Comparison of ENCODE assay signal across 18 cellular contexts in genomic region chr11:18014876-18015275, GRCh38. TPM values are rescaled to one million over a fixed set of nuclear protein-coding genes. Genes with fewer than 3 reads are reported as not detected.
DNase-seq lines count a peak whose midpoint lies in the region; ATAC-seq and TF ChIP-seq lines count a peak whose summit lies in the region.
"Had no signal": no experiment of that assay in that cellular context is flagged by ENCODE, and none has a peak within 500 bp of the region (broad histone marks: within the 10 kb centered on the region; RNA-seq: fewer than 3 reads in every experiment).

No MANE protein-coding gene starts in this region.

- no peak for ATAC-seq in activated CD8-positive, alpha-beta memory T cell treated with anti-CD3 and anti-CD28 coated beads, Interleukin-2, amount 10 ng/mL, durations not matched to agents 7 days and 5 days
- ATAC-seq in central memory CD8-positive, alpha-beta T cell (replicated peaks; ENCODE audit: extremely low read depth, poor library complexity, severe bottlenecking): no peak
- no peak for ATAC-seq in stimulated activated effector memory CD8-positive, alpha-beta T cell treated with anti-CD3 and anti-CD28 coated beads, Interleukin-12 subunit alpha, Interleukin-12 subunit beta, amount 100 ng/mL, for 72 hours
- ATAC-seq in HG03039 (IDR thresholded peaks at IDR 0.05; ENCODE audit: unreplicated experiment): no peak
- ATAC-seq: lower lobe of right lung had no signal

- POLR2A ChIA-PET in HEK293 (lab: Yijun Ruan, JAX): no interaction called here

- peak overlapping the region; percentile 42 for H3K27ac Mint-ChIP-seq in activated CD8-positive, alpha-beta memory T cell treated with anti-CD3 and anti-CD28 coated beads, Interleukin-2, amount 10 ng/mL, durations not matched to agents 7 days and 5 days
- H3K27ac Mint-ChIP-seq in central memory CD8-positive, alpha-beta T cell (ENCODE audit: low read depth): peak overlapping the region; percentile 26
- H3K27ac Mint-ChIP-seq in stimulated activated effector memory CD8-positive, alpha-beta T cell treated with anti-CD3 and anti-CD28 coated beads, Interleukin-12 subunit alpha, Interleukin-12 subunit beta, amount 100 ng/mL, for 72 hours: peak overlapping the region; percentile 95

- H3K36me3 Mint-ChIP-seq in activated CD8-positive, alpha-beta memory T cell treated with anti-CD3 and anti-CD28 coated beads, Interleukin-2, amount 10 ng/mL, durations not matched to agents 7 days and 5 days: peaks cover 2% of the 10 kb centered on the region
- peaks cover 23% of the 10 kb centered on the region for H3K36me3 Mint-ChIP-seq in central memory CD8-positive, alpha-beta T cell (ENCODE audit: insufficient read depth)
- peaks cover 19% of the 10 kb centered on the region for H3K36me3 Mint-ChIP-seq in stimulated activated effector memory CD8-positive, alpha-beta T cell treated with anti-CD3 and anti-CD28 coated beads, Interleukin-12 subunit alpha, Interleukin-12 subunit beta, amount 100 ng/mL, for 72 hours

- H3K4me1 Mint-ChIP-seq in activated CD8-positive, alpha-beta memory T cell treated with anti-CD3 and anti-CD28 coated beads, Interleukin-2, amount 10 ng/mL, durations not matched to agents 7 days and 5 days: peaks cover 33% of the 10 kb centered on the region
- H3K4me1 Mint-ChIP-seq in central memory CD8-positive, alpha-beta T cell: peaks cover 42% of the 10 kb centered on the region
- peaks cover 42% of the 10 kb centered on the region for H3K4me1 Mint-ChIP-seq in stimulated activated effector memory CD8-positive, alpha-beta T cell treated with anti-CD3 and anti-CD28 coated beads, Interleukin-12 subunit alpha, Interleukin-12 subunit beta, amount 100 ng/mL, for 72 hours

- no peak overlapping the region for H3K4me3 ChIP-seq in HEK293 (ENCODE audit: low read depth, low read length)
- H3K4me3 ChIP-seq in transverse colon: no peak overlapping the region
- H3K4me3 ChIP-seq: GM23248, hepatocyte, lower lobe of right lung had no signal

- H3K9me3 Mint-ChIP-seq in activated CD8-positive, alpha-beta memory T cell treated with anti-CD3 and anti-CD28 coated beads, Interleukin-2, amount 10 ng/mL, durations not matched to agents 7 days and 5 days (ENCODE audit: low read depth): no peaks in the 10 kb centered on the region
- H3K9me3 Mint-ChIP-seq in central memory CD8-positive, alpha-beta T cell: no peaks in the 10 kb centered on the region
- H3K9me3 Mint-ChIP-seq in stimulated activated effector memory CD8-positive, alpha-beta T cell treated with anti-CD3 and anti-CD28 coated beads, Interleukin-12 subunit alpha, Interleukin-12 subunit beta, amount 100 ng/mL, for 72 hours: no peaks in the 10 kb centered on the region

- CTCF ChIA-PET in activated CD8-positive, alpha-beta memory T cell treated with anti-CD3 and anti-CD28 coated beads, Interleukin-2, amount 10 ng/mL, durations not matched to agents 7 days and 5 days (lab: Charles Lee): interaction anchor here (1.7 kb wide), 1 partner anchor 706 kb away, joined by 3 read pairs; no protein-coding TSS in a partner anchor
- CTCF ChIA-PET in HEK293 (lab: Yijun Ruan, JAX): interaction anchor here (0.6 to 1.0 kb wide), 3 partner anchors 101 to 1316 kb away, joined by 3 to 5 read pairs (median 3); no protein-coding TSS in a partner anchor

- TF ChIP-seq POLR2A in transverse colon (IDR thresholded peaks at IDR 0.05): no peak

- no peak overlapping the region for H3K27ac ChIP-seq in HEK293 (ENCODE audit: extremely low read depth, low read depth, low read length)
- H3K27ac ChIP-seq in transverse colon: no peak overlapping the region
- H3K27ac ChIP-seq: GM23248, hepatocyte, lower lobe of right lung had no signal

- in situ Hi-C loops in transverse colon (cut with MboI; ENCODE audit: low pct_ligation_motif_present in 1 of 4, low pct_unique_long_range_greater_than_20kb in 1 of 4, low sequenced_read_pairs in 3 of 4): no loop called here

- TF ChIP-seq EP300 in transverse colon (IDR thresholded peaks at IDR 0.05; ENCODE audit: low read depth): no peak

- H3K9me3 ChIP-seq in HEK293 (ENCODE audit: control insufficient read depth, insufficient read depth, low read depth, low read length): no peaks in the 10 kb centered on the region
- H3K9me3 ChIP-seq in transverse colon: no peaks in the 10 kb centered on the region
- H3K9me3 ChIP-seq: lower lobe of right lung had no signal

- no peaks in the 10 kb centered on the region for H3K36me3 ChIP-seq in HEK293 (ENCODE audit: control insufficient read depth in 2 of 2, insufficient read depth in 1 of 2, low read length in 2 of 2)
- no peaks in the 10 kb centered on the region for H3K36me3 ChIP-seq in transverse colon
- H3K36me3 ChIP-seq: lower lobe of right lung had no signal

- TF ChIP-seq CTCF in HEK293 (tag by site-specific recombination; IDR thresholded peaks at IDR 0.05): no peak
- TF ChIP-seq CTCF in transverse colon (IDR thresholded peaks at IDR 0.05): no peak

- intact Hi-C loops in transverse colon (cut with DNase I; ENCODE audit: low total_unique reads): loop anchor here (10.0 kb wide), 1 partner anchor 90 kb away; the partner anchor contains the start of gene SAAL1

- H3K27me3 ChIP-seq in transverse colon: no peaks in the 10 kb centered on the region
- H3K27me3 ChIP-seq: hepatocyte had no signal

- no peak overlapping the region for H3K4me3 Mint-ChIP-seq in activated CD8-positive, alpha-beta memory T cell treated with anti-CD3 and anti-CD28 coated beads, Interleukin-2, amount 10 ng/mL, durations not matched to agents 7 days and 5 days
- no peak overlapping the region for H3K4me3 Mint-ChIP-seq in central memory CD8-positive, alpha-beta T cell
- H3K4me3 Mint-ChIP-seq in stimulated activated effector memory CD8-positive, alpha-beta T cell treated with anti-CD3 and anti-CD28 coated beads, Interleukin-12 subunit alpha, Interleukin-12 subunit beta, amount 100 ng/mL, for 72 hours: peak overlapping the region; percentile 84

- H3K4me1 ChIP-seq in HEK293 (ENCODE audit: control insufficient read depth, insufficient read depth, low read length) (no peaks in the 10 kb centered on the region), transverse colon (peaks cover 2 to 17% (median 10%) of the 10 kb centered on the region in 4 donors)

- H3K27me3 Mint-ChIP-seq in activated CD8-positive, alpha-beta memory T cell treated with anti-CD3 and anti-CD28 coated beads, Interleukin-2, amount 10 ng/mL, durations not matched to agents 7 days and 5 days: no peaks in the 10 kb centered on the region
- H3K27me3 Mint-ChIP-seq in central memory CD8-positive, alpha-beta T cell: no peaks in the 10 kb centered on the region

- DNase-seq in activated CD8-positive, alpha-beta memory T cell treated with anti-CD3 and anti-CD28 coated beads, Interleukin-2, amount 10 ng/mL, durations not matched to agents 7 days and 5 days: no peak
- DNase-seq in activated CD8-positive, alpha-beta memory T cell treated with anti-CD3 and anti-CD28 coated beads, Interleukin-2, amount 50 U/mL, for 4 hours: no peak
- no peak for DNase-seq in central memory CD8-positive, alpha-beta T cell (ENCODE audit: low spot score in 2 of 2)
- DNase-seq in stimulated activated effector memory CD8-positive, alpha-beta T cell treated with anti-CD3 and anti-CD28 coated beads, Interleukin-12 subunit alpha, Interleukin-12 subunit beta, amount 100 ng/mL, for 72 hours (ENCODE audit: low spot score in 2 of 2): no peak
- no peak for DNase-seq in COR-L47 (lab: John Stamatoyannopoulos, UW)
- DNase-seq in transverse colon: no peak
- DNase-seq: ACHN; foreskin fibroblast; GM23248; lower lobe of right lung; NCI-H1048; NCI-H2029 treated with DMSO at 0.1 percent for 48 hours; NCI-H446 treated with DMSO at 0.1 percent for 48 hours; stimulated activated CD4-positive, alpha-beta T cell treated with anti-CD3 and anti-CD28 coated beads, Interleukin-1b, Interleukin-23, amount 100 ng/mL, for 48 hours; T-helper 9 cell had no signal

TF ChIP-seq in HEK293, 187 proteins besides CTCF, POLR2A, EP300 and RAD21:
- TF ChIP-seq ZSCAN4 (tag by site-specific recombination; IDR thresholded peaks at IDR 0.05) (0 out of 2 replicates have a peak, but pooled peaks have one; percentile 15), ZNF658 (tag by site-specific recombination; IDR thresholded peaks at IDR 0.05) (no peak), ZNF624 (tag by site-specific recombination; IDR thresholded peaks at IDR 0.05) (no peak)
- TF ChIP-seq, protein P1, sequence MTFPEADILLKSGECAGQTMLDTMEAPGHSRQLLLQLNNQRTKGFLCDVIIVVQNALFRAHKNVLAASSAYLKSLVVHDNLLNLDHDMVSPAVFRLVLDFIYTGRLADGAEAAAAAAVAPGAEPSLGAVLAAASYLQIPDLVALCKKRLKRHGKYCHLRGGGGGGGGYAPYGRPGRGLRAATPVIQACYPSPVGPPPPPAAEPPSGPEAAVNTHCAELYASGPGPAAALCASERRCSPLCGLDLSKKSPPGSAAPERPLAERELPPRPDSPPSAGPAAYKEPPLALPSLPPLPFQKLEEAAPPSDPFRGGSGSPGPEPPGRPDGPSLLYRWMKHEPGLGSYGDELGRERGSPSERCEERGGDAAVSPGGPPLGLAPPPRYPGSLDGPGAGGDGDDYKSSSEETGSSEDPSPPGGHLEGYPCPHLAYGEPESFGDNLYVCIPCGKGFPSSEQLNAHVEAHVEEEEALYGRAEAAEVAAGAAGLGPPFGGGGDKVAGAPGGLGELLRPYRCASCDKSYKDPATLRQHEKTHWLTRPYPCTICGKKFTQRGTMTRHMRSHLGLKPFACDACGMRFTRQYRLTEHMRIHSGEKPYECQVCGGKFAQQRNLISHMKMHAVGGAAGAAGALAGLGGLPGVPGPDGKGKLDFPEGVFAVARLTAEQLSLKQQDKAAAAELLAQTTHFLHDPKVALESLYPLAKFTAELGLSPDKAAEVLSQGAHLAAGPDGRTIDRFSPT (tag by site-specific recombination; IDR thresholded peaks at IDR 0.05): no peak

RNA-seq across cellular contexts. Expression of gene SERGEF, which starts 2.0 kb away (rescaled TPM):
- 10 to 100 TPM; 30.4 to 38.8 TPM for total RNA-seq in activated CD8-positive, alpha-beta memory T cell treated with anti-CD3 and anti-CD28 coated beads, Interleukin-2, amount 10 ng/mL, durations not matched to agents 7 days and 5 days
- total RNA-seq in transverse colon: 10 to 100 TPM; 11.6 to 28.9 (median 19.1) TPM

RNA-seq across cellular contexts. Expression of gene TPH1, which starts 31.2 kb away (rescaled TPM):
- total RNA-seq in activated CD8-positive, alpha-beta memory T cell treated with anti-CD3 and anti-CD28 coated beads, Interleukin-2, amount 10 ng/mL, durations not matched to agents 7 days and 5 days: under 1 TPM; 0.26 to 0.40 TPM
- total RNA-seq in transverse colon: 10 to 100 TPM in 2 of 4 donors, 1 to 10 TPM in 2; 1.1 to 18.3 (median 8.5) TPM
- total RNA-seq: GM23248 had no signal

Comparison
In these comparisons a context has a peak if more than half of its experiments do, and no peak if none do; other contexts are left out.
1. H3K27ac Mint-ChIP-seq: peak in every context shown above with its lines; median percentile 95 in stimulated activated effector memory CD8-positive, alpha-beta T cell treated with anti-CD3 and anti-CD28 coated beads, Interleukin-12 subunit alpha, Interleukin-12 subunit beta, amount 100 ng/mL, for 72 hours; 42 in activated CD8-positive, alpha-beta memory T cell treated with anti-CD3 and anti-CD28 coated beads, Interleukin-2, amount 10 ng/mL, durations not matched to agents 7 days and 5 days; 26 in central memory CD8-positive, alpha-beta T cell.